ENCODE assay signal across 8 cellular contexts in the genomic region with DNA sequence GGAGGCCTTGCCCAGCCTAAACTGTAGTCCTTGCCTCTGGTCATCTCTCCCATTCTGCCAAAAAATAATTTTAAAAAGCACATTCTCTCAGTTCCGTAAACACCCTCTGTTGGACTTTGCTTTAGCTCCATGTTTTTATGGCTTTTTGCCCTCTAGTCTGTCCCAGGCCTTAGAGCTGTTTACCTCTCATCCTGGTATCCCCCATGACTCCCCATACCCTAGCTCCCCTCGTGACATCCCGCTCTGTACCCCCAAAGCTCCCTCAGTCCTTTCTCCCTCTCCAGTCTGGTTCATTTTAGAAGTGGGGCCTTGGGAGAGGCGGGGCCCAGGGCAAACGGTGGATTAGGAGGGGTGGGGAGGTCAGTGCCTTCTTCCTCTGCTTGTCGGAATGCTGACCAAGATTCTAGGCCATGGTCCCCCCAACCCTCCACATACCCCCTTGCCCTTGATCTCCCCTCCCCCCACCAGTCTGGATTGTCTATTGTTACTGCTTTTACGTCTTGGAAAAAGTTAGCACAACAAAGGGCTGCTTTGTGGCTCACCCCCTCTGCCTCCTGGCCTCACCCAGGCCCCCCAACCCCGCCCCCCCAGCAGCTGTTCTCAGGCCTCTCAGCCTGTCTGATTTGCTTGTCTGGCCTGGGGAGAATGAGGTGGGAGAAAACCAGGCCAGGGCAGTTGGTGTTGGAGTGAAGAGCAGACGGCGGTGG. TPM values are rescaled to one million over a fixed set of nuclear protein-coding genes. Genes with fewer than 3 reads are reported as not detected.
DNase-seq lines count a peak whose midpoint lies in the region; ATAC-seq and TF ChIP-seq lines count a peak whose summit lies in the region.

No MANE protein-coding gene starts in this region.

- TF ChIP-seq CTCF in CD4-positive, alpha-beta T cell (IDR thresholded peaks at IDR 0.05) = no peak
- TF ChIP-seq CTCF in activated CD8-positive, alpha-beta T cell treated with anti-CD3 and anti-CD28 coated beads for 36 hours (IDR thresholded peaks at IDR 0.05) = no peak

- peak overlapping the region; percentile 76 for H3K4me3 Mint-ChIP-seq in CD4-positive, alpha-beta T cell
- H3K4me3 Mint-ChIP-seq in activated CD8-positive, alpha-beta T cell treated with anti-CD3 and anti-CD28 coated beads for 36 hours = no peak overlapping the region

- H3K9me3 Mint-ChIP-seq in CD4-positive, alpha-beta T cell = no peaks in the 10 kb centered on the region
- no peaks in the 10 kb centered on the region for H3K9me3 Mint-ChIP-seq in activated CD8-positive, alpha-beta T cell treated with anti-CD3 and anti-CD28 coated beads for 36 hours

- no peaks in the 10 kb centered on the region for H3K9me3 ChIP-seq in CD4-positive, alpha-beta T cell (ENCODE audit: control insufficient read depth, low read length)

- peak overlapping the region; percentile 57 for H3K27ac ChIP-seq in CD4-positive, alpha-beta T cell (ENCODE audit: low read depth, low read length)

- peak overlapping the region; percentile 93 for H3K27ac Mint-ChIP-seq in CD4-positive, alpha-beta T cell
- peak overlapping the region; percentile 18 for H3K27ac Mint-ChIP-seq in activated CD8-positive, alpha-beta T cell treated with anti-CD3 and anti-CD28 coated beads for 36 hours

- intact Hi-C loops in CD4-positive, alpha-beta T cell (cut with DNase I, micrococcal nuclease) = no loop called here
- intact Hi-C loops in activated CD8-positive, alpha-beta T cell treated with anti-CD3 and anti-CD28 coated beads for 36 hours (cut with micrococcal nuclease) = no loop called here

- no peak for DNase-seq in CD4-positive, alpha-beta T cell
- no peak for DNase-seq in activated CD8-positive, alpha-beta T cell treated with anti-CD3 and anti-CD28 coated beads for 36 hours
- DNase-seq in foreskin melanocyte (peak; percentile 75), pons (ENCODE audit: low spot score) (peak; percentile 47), iPS-NIHi7 (ENCODE audit: extremely low spot score) (no peak)

- no peak for ATAC-seq in CD4-positive, alpha-beta T cell (ENCODE audit: poor library complexity)
- no peak for ATAC-seq in activated CD8-positive, alpha-beta T cell treated with anti-CD3 and anti-CD28 coated beads for 36 hours
- ATAC-seq in HG02623 (IDR thresholded peaks at IDR 0.05; ENCODE audit: unreplicated experiment) = no peak
- ATAC-seq in HG03159 (IDR thresholded peaks at IDR 0.05; ENCODE audit: unreplicated experiment) = no peak
- ATAC-seq in GM19328 (IDR thresholded peaks at IDR 0.05; ENCODE audit: unreplicated experiment) = no peak

- POLR2A ChIA-PET in CD4-positive, alpha-beta T cell (lab: Charles Lee) = interaction anchor here (1.2 to 11.2 kb wide), 7 partner anchors 8 to 128 kb away, joined by 4 to 117 read pairs (median 7); a partner anchor contains a TSS
- POLR2A ChIA-PET in activated CD8-positive, alpha-beta T cell treated with anti-CD3 and anti-CD28 coated beads for 36 hours (lab: Charles Lee) = interaction anchor here (0.7 to 2.3 kb wide), 12 partner anchors 9 to 71 kb away, joined by 3 to 8 read pairs (median 4); a partner anchor contains a TSS

- peaks cover 53% of the 10 kb centered on the region for H3K36me3 Mint-ChIP-seq in CD4-positive, alpha-beta T cell (ENCODE audit: low read depth)
- peaks cover 21% of the 10 kb centered on the region for H3K36me3 Mint-ChIP-seq in activated CD8-positive, alpha-beta T cell treated with anti-CD3 and anti-CD28 coated beads for 36 hours (ENCODE audit: low read depth)

- CTCF ChIA-PET in CD4-positive, alpha-beta T cell (lab: Charles Lee) = interaction anchor here (0.7 to 2.6 kb wide), 5 partner anchors 9 to 43 kb away, joined by 3 to 10 read pairs (median 3); no protein-coding TSS in a partner anchor
- CTCF ChIA-PET in activated CD8-positive, alpha-beta T cell treated with anti-CD3 and anti-CD28 coated beads for 36 hours (lab: Charles Lee) = interaction anchor here (1.1 to 26.3 kb wide), 5 partner anchors 9 to 155 kb away, joined by 5 to 780 read pairs (median 8); a partner anchor contains a TSS

- peaks cover 75% of the 10 kb centered on the region for H3K4me1 Mint-ChIP-seq in CD4-positive, alpha-beta T cell (ENCODE audit: low read depth)
- H3K4me1 Mint-ChIP-seq in activated CD8-positive, alpha-beta T cell treated with anti-CD3 and anti-CD28 coated beads for 36 hours (ENCODE audit: low read depth) = peaks cover 68% of the 10 kb centered on the region

- H3K27me3 ChIP-seq in CD4-positive, alpha-beta T cell (ENCODE audit: control insufficient read depth, insufficient read depth, low read length) = no peaks in the 10 kb centered on the region

- H3K27me3 Mint-ChIP-seq in CD4-positive, alpha-beta T cell = no peaks in the 10 kb centered on the region
- H3K27me3 Mint-ChIP-seq in activated CD8-positive, alpha-beta T cell treated with anti-CD3 and anti-CD28 coated beads for 36 hours = no peaks in the 10 kb centered on the region

RNA-seq across cellular contexts. Expression of a gene that starts 18.3 kb away (rescaled TPM):
- total RNA-seq in CD4-positive, alpha-beta T cell = not detected
- total RNA-seq in activated CD8-positive, alpha-beta T cell treated with anti-CD3 and anti-CD28 coated beads for 36 hours = not detected

RNA-seq across cellular contexts. Expression of a gene that starts 37.2 kb away (rescaled TPM):
- total RNA-seq in CD4-positive, alpha-beta T cell = 100 to 1,000 TPM; 114 to 115 TPM
- 10 to 100 TPM; 34.7 to 36.2 TPM for total RNA-seq in activated CD8-positive, alpha-beta T cell treated with anti-CD3 and anti-CD28 coated beads for 36 hours

RNA-seq across cellular contexts. Expression of a gene that starts 58.5 kb away (rescaled TPM):
- total RNA-seq in CD4-positive, alpha-beta T cell = 1 to 10 TPM; 1.0 to 1.8 TPM
- 100 to 1,000 TPM; 110 to 118 TPM for total RNA-seq in activated CD8-positive, alpha-beta T cell treated with anti-CD3 and anti-CD28 coated beads for 36 hours

Comparison
In these comparisons a context has a peak if more than half of its experiments do, and no peak if none do; other contexts are left out.
1. DNase-seq: peak in foreskin melanocyte (single experiment) and pons (single experiment); none in CD4-positive, alpha-beta T cell (0 of 10), activated CD8-positive, alpha-beta T cell treated with anti-CD3 and anti-CD28 coated beads for 36 hours (single experiment) and iPS-NIHi7 (single experiment).
2. RNA of a gene that starts 58.5 kb away (total RNA-seq): 110 to 118 TPM in activated CD8-positive, alpha-beta T cell treated with anti-CD3 and anti-CD28 coated beads for 36 hours; 1.0 to 1.8 TPM in CD4-positive, alpha-beta T cell; every median in the first group is over 10 times any median in the second.